ENCODE assay signal across 9 cellular contexts in the genomic region with DNA sequence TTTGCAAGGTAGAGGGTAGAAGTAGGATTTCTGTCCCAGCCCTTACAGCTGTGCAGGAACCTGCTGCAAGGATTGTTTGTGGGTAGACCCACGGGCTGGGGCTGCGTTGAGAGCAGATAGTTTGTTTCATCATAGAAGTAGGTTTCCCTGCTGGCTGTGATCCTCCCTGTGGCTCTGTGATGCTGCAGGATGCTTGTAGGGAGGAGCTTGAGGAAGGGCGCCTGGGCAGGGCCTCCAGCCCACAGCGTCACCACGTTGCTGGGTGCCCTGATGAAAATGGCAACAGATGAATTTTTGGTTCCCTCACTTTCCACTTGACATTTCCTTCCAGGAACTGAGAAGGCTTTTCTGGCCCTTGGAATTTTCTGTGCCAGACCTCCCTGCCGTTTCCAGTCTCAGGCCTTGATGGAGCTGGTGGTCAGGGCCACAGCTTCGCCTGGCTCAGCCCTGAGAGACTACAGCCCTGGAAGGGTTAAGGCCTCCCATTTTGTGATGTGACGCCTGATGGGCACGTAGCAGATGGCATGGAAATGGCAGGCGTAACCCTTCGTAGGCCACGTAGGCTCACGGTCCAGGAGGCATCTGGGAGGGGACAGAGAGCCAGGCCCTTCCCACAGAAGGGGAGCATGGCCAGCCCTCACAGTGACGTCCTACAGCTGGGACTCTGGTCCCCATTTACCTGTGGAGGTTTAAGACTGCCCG. TPM values are rescaled to one million over a fixed set of nuclear protein-coding genes. Genes with fewer than 3 reads are reported as not detected.
DNase-seq lines count a peak whose midpoint lies in the region; ATAC-seq and TF ChIP-seq lines count a peak whose summit lies in the region.
"Had no signal": no experiment of that assay in that cellular context is flagged by ENCODE, and none has a peak within 500 bp of the region (broad histone marks: within the 10 kb centered on the region; RNA-seq: fewer than 3 reads in every experiment).

No MANE protein-coding gene starts in this region.

- no peak overlapping the region for H4K91ac ChIP-seq in trophoblast cell (ENCODE audit: low read depth, low read length)

- H3K9me3 ChIP-seq in GM23248 (ENCODE audit: low read depth) (no peaks in the 10 kb centered on the region), trophoblast cell (ENCODE audit: insufficient read depth, low read depth, low read length) (no peaks in the 10 kb centered on the region), osteoblast (ENCODE audit: low read depth, low read length) (no peaks in the 10 kb centered on the region)

- H3K4me1 Mint-ChIP-seq in dendritic cell treated with granulocyte-macrophage colony-stimulating factor and Interleukin-4, amounts not matched to agents 40 ng/mL and 50 ng/mL, for 4 days (ENCODE audit: low read depth) = peaks cover 81% of the 10 kb centered on the region

- H4K8ac ChIP-seq in trophoblast cell (ENCODE audit: low read depth, low read length) = no peak overlapping the region

- H3K27me3 Mint-ChIP-seq in dendritic cell treated with granulocyte-macrophage colony-stimulating factor and Interleukin-4, amounts not matched to agents 40 ng/mL and 50 ng/mL, for 4 days = no peaks in the 10 kb centered on the region

- H3K27ac ChIP-seq in GM23248 (no peak overlapping the region), trophoblast cell (ENCODE audit: low read depth, low read length) (no peak overlapping the region), osteoblast (ENCODE audit: low read depth, low read length) (no peak overlapping the region)

- peaks cover 18% of the 10 kb centered on the region for H3F3A ChIP-seq in GM23248 (ENCODE audit: insufficient read depth)

- no peak overlapping the region for H2BK120ac ChIP-seq in trophoblast cell (ENCODE audit: insufficient read depth, low read length, poor library complexity)

- H2BK12ac ChIP-seq in trophoblast cell (ENCODE audit: low read length) = no peak overlapping the region

- no peak overlapping the region for H2AFZ ChIP-seq in GM23248
- no peak overlapping the region for H2AFZ ChIP-seq in trophoblast cell (ENCODE audit: insufficient read depth, low read length, poor library complexity)
- no peak overlapping the region for H2AFZ ChIP-seq in osteoblast (ENCODE audit: low read length)

- no peak overlapping the region for H3K4me3 ChIP-seq in GM23248
- peak overlapping the region; percentile 49 for H3K4me3 ChIP-seq in trophoblast cell (ENCODE audit: low read depth, low read length)
- H3K4me3 ChIP-seq in osteoblast (ENCODE audit: insufficient read depth, low read length) = no peak overlapping the region

- no peak overlapping the region for H4K12ac ChIP-seq in trophoblast cell (ENCODE audit: low read depth, low read length)

- H3K79me1 ChIP-seq in trophoblast cell (ENCODE audit: low read length) = no peaks in the 10 kb centered on the region

- no peak overlapping the region for H2BK5ac ChIP-seq in trophoblast cell (ENCODE audit: low read depth, low read length, poor library complexity)

- H4K20me1 ChIP-seq in GM23248 (ENCODE audit: insufficient read depth) (no peaks in the 10 kb centered on the region; the same call in 1 of the 2 replicates), osteoblast (ENCODE audit: insufficient read depth, low read length) (peaks cover 62% of the 10 kb centered on the region)

- no peak overlapping the region for H3K14ac ChIP-seq in trophoblast cell (ENCODE audit: low read length)

- no peaks in the 10 kb centered on the region for H3K9me2 ChIP-seq in GM23248 (ENCODE audit: insufficient read depth)

- WGBS in GM23248 (ENCODE audit: low coverage in 1 of 2, low lambda C conversion rate in 2 of 2, missing lambda C conversion rate in 2 of 2), 2 experiments = 75 to 82% methylated on average over 15 of the region's 15 CpGs
- no CpG with 5 or more reads among the region's 15 CpGs for WGBS in trophoblast cell (ENCODE audit: extremely low coverage, insufficient coverage, insufficient read length)

- H3K36me3 Mint-ChIP-seq in dendritic cell treated with granulocyte-macrophage colony-stimulating factor and Interleukin-4, amounts not matched to agents 40 ng/mL and 50 ng/mL, for 4 days (ENCODE audit: low read depth) = peaks cover 23% of the 10 kb centered on the region

- H3K18ac ChIP-seq in trophoblast cell (ENCODE audit: low read length) = no peak overlapping the region

- TF ChIP-seq CTCF in osteoblast (IDR thresholded peaks at IDR 0.05; ENCODE audit: extremely low read depth, low read depth, low read length) = no peak

- peak; percentile 27 for DNase-seq in GM23248
- DNase-seq in UCSD-AML1 (lab: John Stamatoyannopoulos, UW; ENCODE audit: unreplicated experiment) = peak; percentile 20
- DNase-seq in trophoblast cell = no peak
- DNase-seq in osteoblast (ENCODE audit: insufficient read length, low spot score, missing footprints) = no peak
- DNase-seq in iPS-NIHi11 (ENCODE audit: low spot score) = no peak
- DNase-seq in NCI-H2227 treated with DMSO at 0.1 percent for 48 hours (lab: John Stamatoyannopoulos, UW) = no peak
- DNase-seq: NCI-H1436 had no signal

- no peak overlapping the region for H3K23ac ChIP-seq in trophoblast cell (ENCODE audit: low read length)

- H3K36me3 ChIP-seq in GM23248 (ENCODE audit: low read depth) (no peaks in the 10 kb centered on the region), trophoblast cell (ENCODE audit: control insufficient read depth in 1 of 2, insufficient read depth in 2 of 2, low read length in 2 of 2) (peaks cover 10 to 13% of the 10 kb centered on the region in 2 experiments), osteoblast (ENCODE audit: insufficient read depth, low read length) (no peaks in the 10 kb centered on the region)

- no peaks in the 10 kb centered on the region for H3K27me3 ChIP-seq in GM23248 (replicated peaks; ENCODE audit: insufficient read depth)
- H3K27me3 ChIP-seq in trophoblast cell (ENCODE audit: insufficient read depth, low read length) = no peaks in the 10 kb centered on the region
- no peaks in the 10 kb centered on the region for H3K27me3 ChIP-seq in osteoblast (ENCODE audit: insufficient read depth, low read length)

- H3K9me3 Mint-ChIP-seq in dendritic cell treated with granulocyte-macrophage colony-stimulating factor and Interleukin-4, amounts not matched to agents 40 ng/mL and 50 ng/mL, for 4 days = no peaks in the 10 kb centered on the region

- H3K79me2 ChIP-seq in GM23248 (ENCODE audit: insufficient read depth) (peaks cover 100% of the 10 kb centered on the region), trophoblast cell (ENCODE audit: control insufficient read depth, insufficient read depth, low read length, poor library complexity) (peaks cover 39% of the 10 kb centered on the region), osteoblast (ENCODE audit: insufficient read depth, low read length) (peaks cover 98% of the 10 kb centered on the region)

- peak overlapping the region; percentile 84 for H3K4ac ChIP-seq in trophoblast cell (ENCODE audit: low read depth, low read length)

- no peak for ATAC-seq in HG03025 (IDR thresholded peaks at IDR 0.05; ENCODE audit: low FRiP score, unreplicated experiment)

- intact Hi-C loops in dendritic cell treated with granulocyte-macrophage colony-stimulating factor and Interleukin-4, amounts not matched to agents 40 ng/mL and 50 ng/mL, for 4 days (cut with micrococcal nuclease) = loop anchor here (5.0 kb wide), 2 partner anchors 40 kb away; a partner anchor contains a TSS

- H3K4me3 Mint-ChIP-seq in dendritic cell treated with granulocyte-macrophage colony-stimulating factor and Interleukin-4, amounts not matched to agents 40 ng/mL and 50 ng/mL, for 4 days = no peak overlapping the region

- H3K4me2 ChIP-seq in GM23248 (ENCODE audit: unreplicated experiment) = no peak overlapping the region
- no peak overlapping the region for H3K4me2 ChIP-seq in trophoblast cell (ENCODE audit: low read length)
- no peak overlapping the region for H3K4me2 ChIP-seq in osteoblast (ENCODE audit: insufficient read depth, low read length)

- no peak overlapping the region for H2AK5ac ChIP-seq in trophoblast cell (ENCODE audit: low read length)

- in situ Hi-C loops in GM23248 (cut with MboI) = no loop called here

- H3K9ac ChIP-seq in GM23248 (no peak overlapping the region), trophoblast cell (ENCODE audit: low read length) (no peak overlapping the region)

- peaks cover 20% of the 10 kb centered on the region for H3K4me1 ChIP-seq in GM23248 (ENCODE audit: insufficient read depth)
- peaks cover 13 to 29% of the 10 kb centered on the region in 2 experiments for H3K4me1 ChIP-seq in trophoblast cell (ENCODE audit: control insufficient read depth in 1 of 2, insufficient read depth in 2 of 2, low read length in 2 of 2)
- peaks cover 9% of the 10 kb centered on the region for H3K4me1 ChIP-seq in osteoblast (ENCODE audit: insufficient read depth, low read length)

- H3K27ac Mint-ChIP-seq in dendritic cell treated with granulocyte-macrophage colony-stimulating factor and Interleukin-4, amounts not matched to agents 40 ng/mL and 50 ng/mL, for 4 days = peak overlapping the region; percentile 80

RNA-seq across cellular contexts. Expression of a gene that starts 42.2 kb away (rescaled TPM):
- total RNA-seq in GM23248 (2014; rRNA removed; shearing (Covaris generic)) = 42.7 and 52.1 TPM in 2 replicates
- 13.9 and 15.4 TPM in 2 replicates for polyA plus RNA-seq in GM23248 (2016; fragmentation: Nextera tagmentation; extraction: Ambion mirVana)
- 115 and 116 TPM in 2 replicates for polyA plus RNA-seq in trophoblast cell (2013)
- 48.6 and 48.9 TPM in 2 replicates for total RNA-seq in osteoblast

Comparison
In these comparisons a context has a peak if more than half of its experiments do, and no peak if none do; other contexts are left out.
1. DNase-seq: peak in GM23248 (single experiment) and UCSD-AML1 (single experiment); none in trophoblast cell (0 of 2), osteoblast (single experiment), iPS-NIHi11 (single experiment) and NCI-H2227 treated with DMSO at 0.1 percent for 48 hours (single experiment).